Comparison of ENCODE assay signal across 27 cellular contexts in genomic region chr3:109228391-109229080, GRCh38.
"Had no signal": no experiment of that assay in that cellular context is flagged by ENCODE, and none has a peak within 500 bp of the region (broad histone marks: within the 10 kb centered on the region; RNA-seq: fewer than 3 reads in every experiment).

No MANE protein-coding gene starts in this region.

- H3K36me3 ChIP-seq: stomach, suprapubic skin, thoracic aorta, thyroid gland, tibial artery, tibial nerve, transverse colon, upper lobe of left lung, upper lobe of right lung, uterus, vagina had no signal

- H3K27ac ChIP-seq: stomach, suprapubic skin, testis, thoracic aorta, thyroid gland, tibial artery, tibial nerve, transverse colon, upper lobe of left lung, upper lobe of right lung, uterus, vagina had no signal

- H3K4me3 ChIP-seq: stomach, suprapubic skin, testis, thoracic aorta, thyroid gland, tibial artery, tibial nerve, transverse colon, upper lobe of left lung, upper lobe of right lung, uterus, vagina had no signal

- FAIRE-seq: urothelium cell line had no signal

- H3K4me1 ChIP-seq: stomach, suprapubic skin, testis, thyroid gland, tibial artery, tibial nerve, transverse colon, upper lobe of left lung, upper lobe of right lung, uterus, vagina had no signal

- H3K27me3 ChIP-seq: stomach, suprapubic skin, testis, thyroid gland, tibial artery, tibial nerve, transverse colon, upper lobe of left lung, upper lobe of right lung, uterus, vagina had no signal

- ATAC-seq: stimulated activated effector memory CD8-positive, alpha-beta T cell treated with anti-CD3 and anti-CD28 coated beads, Interleukin-12 subunit alpha, Interleukin-12 subunit beta, amount 100 ng/mL, for 72 hours; stimulated activated memory B cell treated with anti-CD40 and anti-IgM and Interleukin-4, amounts not matched to agents 10 μg/mL and 1 μg/mL and 100 μg/mL, for 72 hours; stimulated activated naive B cell treated with anti-CD40 and anti-IgM and Interleukin-4, amounts not matched to agents 10 μg/mL and 1 μg/mL and 100 μg/mL, for 72 hours; stimulated activated naive CD8-positive, alpha-beta T cell treated with anti-CD3 and anti-CD28 coated beads, Interleukin-15, amount 100 ng/mL, for 72 hours; stimulated activated naive CD8-positive, alpha-beta T cell treated with anti-CD3 and anti-CD28 coated beads, Interleukin-15, Interleukin-2, amounts not matched to agents 100 U/mL and 50 U/mL, for 24 hours; upper lobe of right lung had no signal

- H3K9me3 ChIP-seq: suprapubic skin, testis, thoracic aorta, thyroid gland, tibial artery, transverse colon, upper lobe of left lung, upper lobe of right lung, uterus, vagina had no signal

- DNase-seq: stimulated activated CD4-positive, alpha-beta T cell treated with anti-CD3 and anti-CD28 coated beads, Interleukin-2, amount 100 ng/mL, for 48 hours; stimulated activated CD4-positive, alpha-beta T cell treated with anti-CD3 and anti-CD28 coated beads, Interleukin-4, amount 100 ng/mL, for 1 hour; stimulated activated CD4-positive, alpha-beta T cell treated with anti-CD3 and anti-CD28 coated beads, Interleukin-4, amount 100 ng/mL, for 24 hours; stimulated activated CD4-positive, alpha-beta T cell treated with anti-CD3 and anti-CD28 coated beads, Interleukin-4, amount 100 ng/mL, for 4 hours; stimulated activated CD8-positive, alpha-beta memory T cell treated with anti-CD3 and anti-CD28 coated beads, Interleukin-4, amount 100 ng/mL, for 48 hours; stimulated activated naive B cell treated with anti-CD40 and anti-IgM and Interleukin-4, amounts not matched to agents 10 μg/mL and 1 μg/mL and 100 μg/mL, for 72 hours; stimulated activated naive CD4-positive, alpha-beta T cell; stimulated activated naive CD4-positive, alpha-beta T cell treated with Interleukin-2 at 50 U/mL for 16 hours; stimulated activated naive CD8-positive, alpha-beta T cell treated with anti-CD3 and anti-CD28 coated beads, Interleukin-15, amount 100 ng/mL, for 72 hours; stimulated activated naive CD8-positive, alpha-beta T cell treated with anti-CD3 and anti-CD28 coated beads, Interleukin-15, Interleukin-2, amounts not matched to agents 100 U/mL and 50 U/mL, for 24 hours; stomach; substantia nigra; testis; thyroid gland; tibial artery; transverse colon; trophoblast cell; upper lobe of left lung; upper lobe of right lung; uterus had no signal
